15 cellular contexts compared by ENCODE assay signal in the genomic region with DNA sequence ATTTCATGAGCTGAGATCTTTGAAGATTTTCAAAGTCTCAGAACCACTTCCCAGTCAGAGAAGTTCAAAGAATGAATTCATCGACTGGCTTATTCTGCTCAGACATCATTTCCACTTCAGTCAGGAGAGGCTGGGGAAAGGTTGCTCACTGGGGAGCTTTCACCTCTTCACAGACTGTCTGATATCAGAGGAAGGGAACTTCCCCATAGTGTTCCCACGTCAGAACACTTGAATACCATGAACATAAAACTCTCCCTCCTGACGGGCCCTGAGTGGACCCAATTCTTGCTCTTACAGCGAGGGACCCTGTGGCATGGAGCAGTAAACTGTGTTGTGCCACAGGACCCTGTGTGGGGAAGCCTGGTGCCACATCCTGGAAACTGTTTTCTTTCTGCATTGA.
A peak's percentile ranks its signal among the peaks of the same experiment; 100 is the strongest.
DNase-seq lines count a peak whose midpoint lies in the region; ATAC-seq, FAIRE-seq and TF ChIP-seq lines count a peak whose summit lies in the region.
"Had no signal": no experiment of that assay in that cellular context is flagged by ENCODE, and none has a peak within 500 bp of the region (broad histone marks: within the 10 kb centered on the region; RNA-seq: fewer than 3 reads in every experiment).

No MANE protein-coding gene starts in this region.

- no peaks in the 10 kb centered on the region for H3K36me3 Mint-ChIP-seq in T-helper 2 cell treated with Interferon-gamma antibody and Interleukin-4, amounts not matched to agents 5 μg/mL and 100 μg/mL, for 36 hours (ENCODE audit: low read depth)
- no peaks in the 10 kb centered on the region for H3K36me3 Mint-ChIP-seq in activated CD8-positive, alpha-beta T cell treated with anti-CD3 and anti-CD28 coated beads for 36 hours (ENCODE audit: low read depth)
- H3K36me3 Mint-ChIP-seq: CD14-positive monocyte, neural progenitor cell had no signal

- H3K27me3 Mint-ChIP-seq in T-helper 2 cell treated with Interferon-gamma antibody and Interleukin-4, amounts not matched to agents 5 μg/mL and 100 μg/mL, for 36 hours (ENCODE audit: low read depth) = no peaks in the 10 kb centered on the region
- H3K27me3 Mint-ChIP-seq in activated CD8-positive, alpha-beta T cell treated with anti-CD3 and anti-CD28 coated beads for 36 hours = no peaks in the 10 kb centered on the region

- H3K4me3 ChIP-seq in bronchial epithelial cell (ENCODE audit: low read depth, low read length) = no peak overlapping the region
- H3K4me3 ChIP-seq: colonic mucosa, neural progenitor cell, stomach had no signal

- peak; percentile 18 for DNase-seq in T-helper 2 cell treated with Interferon-gamma antibody and Interleukin-4, amounts not matched to agents 5 μg/mL and 100 μg/mL, for 36 hours (ENCODE audit: low spot score)
- DNase-seq in T-helper 2 cell (no peak), bronchial epithelial cell (ENCODE audit: low read depth) (no peak), hepatic stellate cell (ENCODE audit: low spot score) (no peak), NCI-H1930 (lab: John Stamatoyannopoulos, UW) (no peak), anterior cingulate cortex (lab: John Stamatoyannopoulos, UW) (no peak)
- peak; percentile 42 for DNase-seq in activated CD8-positive, alpha-beta T cell treated with anti-CD3 and anti-CD28 coated beads for 36 hours
- peak in 2 of 3 experiments; percentile 18 to 19 for DNase-seq in stimulated activated CD4-positive, alpha-beta T cell treated with anti-CD3 and anti-CD28 coated beads, TNF-alpha, amount 100 ng/mL, for 4 hours (ENCODE audit: low read depth in 3 of 3)
- DNase-seq: 8988T, amygdala, colonic mucosa, mammary epithelial cell, stomach had no signal

- H3K9me3 Mint-ChIP-seq in T-helper 2 cell treated with Interferon-gamma antibody and Interleukin-4, amounts not matched to agents 5 μg/mL and 100 μg/mL, for 36 hours = no peaks in the 10 kb centered on the region
- H3K9me3 Mint-ChIP-seq in activated CD8-positive, alpha-beta T cell treated with anti-CD3 and anti-CD28 coated beads for 36 hours = no peaks in the 10 kb centered on the region
- H3K9me3 Mint-ChIP-seq: neural progenitor cell had no signal

- POLR2A ChIA-PET in activated CD8-positive, alpha-beta T cell treated with anti-CD3 and anti-CD28 coated beads for 36 hours (lab: Charles Lee) = interaction anchor here (1.0 to 1.4 kb wide), 3 partner anchors 32 to 122 kb away, joined by 3 to 4 read pairs (median 3); no protein-coding TSS in a partner anchor

- H3K4me1 Mint-ChIP-seq in T-helper 2 cell treated with Interferon-gamma antibody and Interleukin-4, amounts not matched to agents 5 μg/mL and 100 μg/mL, for 36 hours (ENCODE audit: low read depth) = peaks cover 24% of the 10 kb centered on the region
- H3K4me1 Mint-ChIP-seq in activated CD8-positive, alpha-beta T cell treated with anti-CD3 and anti-CD28 coated beads for 36 hours (ENCODE audit: low read depth) = peaks cover 66% of the 10 kb centered on the region
- H3K4me1 Mint-ChIP-seq: neural progenitor cell had no signal

- intact Hi-C loops in activated CD8-positive, alpha-beta T cell treated with anti-CD3 and anti-CD28 coated beads for 36 hours (cut with micrococcal nuclease) = loop anchor here (5.0 kb wide), 1 partner anchor 46 kb away; no protein-coding TSS in a partner anchor

- H3K4me3 Mint-ChIP-seq in T-helper 2 cell treated with Interferon-gamma antibody and Interleukin-4, amounts not matched to agents 5 μg/mL and 100 μg/mL, for 36 hours = no peak overlapping the region
- no peak overlapping the region for H3K4me3 Mint-ChIP-seq in activated CD8-positive, alpha-beta T cell treated with anti-CD3 and anti-CD28 coated beads for 36 hours
- H3K4me3 Mint-ChIP-seq: CD14-positive monocyte, neural progenitor cell had no signal

- no peak overlapping the region for H3K27ac Mint-ChIP-seq in T-helper 2 cell treated with Interferon-gamma antibody and Interleukin-4, amounts not matched to agents 5 μg/mL and 100 μg/mL, for 36 hours
- H3K27ac Mint-ChIP-seq in activated CD8-positive, alpha-beta T cell treated with anti-CD3 and anti-CD28 coated beads for 36 hours = peak overlapping the region; percentile 56
- H3K27ac Mint-ChIP-seq: neural progenitor cell had no signal

- no peaks in the 10 kb centered on the region for H3K27me3 ChIP-seq in bronchial epithelial cell (ENCODE audit: control insufficient read depth, insufficient read depth, low read length)
- H3K27me3 ChIP-seq: colonic mucosa, neural progenitor cell, stomach had no signal

- no peaks in the 10 kb centered on the region for H3K36me3 ChIP-seq in bronchial epithelial cell (ENCODE audit: control insufficient read depth, insufficient read depth, low read length)
- H3K36me3 ChIP-seq: colonic mucosa, neural progenitor cell, stomach had no signal

- no peak for TF ChIP-seq CTCF in activated CD8-positive, alpha-beta T cell treated with anti-CD3 and anti-CD28 coated beads for 36 hours (IDR thresholded peaks at IDR 0.05)
- no peak for TF ChIP-seq CTCF in bronchial epithelial cell (IDR thresholded peaks at IDR 0.05; ENCODE audit: insufficient read depth, low read length, severe bottlenecking)

- CTCF ChIA-PET in activated CD8-positive, alpha-beta T cell treated with anti-CD3 and anti-CD28 coated beads for 36 hours (lab: Charles Lee) = interaction anchor here (1.9 kb wide), 1 partner anchor 79 kb away, joined by 7 read pairs; no protein-coding TSS in a partner anchor

- peak; percentile 74 for ATAC-seq in activated CD8-positive, alpha-beta T cell treated with anti-CD3 and anti-CD28 coated beads for 36 hours

- FAIRE-seq in bronchial epithelial cell (lab: Jason Lieb, UNC) = peak; percentile 23

Comparison
In these comparisons a context has a peak if more than half of its experiments do, and no peak if none do; other contexts are left out.
1. DNase-seq: peak in T-helper 2 cell treated with Interferon-gamma antibody and Interleukin-4, amounts not matched to agents 5 μg/mL and 100 μg/mL, for 36 hours (single experiment), activated CD8-positive, alpha-beta T cell treated with anti-CD3 and anti-CD28 coated beads for 36 hours (single experiment) and stimulated activated CD4-positive, alpha-beta T cell treated with anti-CD3 and anti-CD28 coated beads, TNF-alpha, amount 100 ng/mL, for 4 hours (2 of 3); none in T-helper 2 cell (0 of 5), bronchial epithelial cell (single experiment), hepatic stellate cell (single experiment), NCI-H1930 (0 of 2) and anterior cingulate cortex (0 of 58).